ENCODE assay signal across 8 cellular contexts in the genomic region with DNA sequence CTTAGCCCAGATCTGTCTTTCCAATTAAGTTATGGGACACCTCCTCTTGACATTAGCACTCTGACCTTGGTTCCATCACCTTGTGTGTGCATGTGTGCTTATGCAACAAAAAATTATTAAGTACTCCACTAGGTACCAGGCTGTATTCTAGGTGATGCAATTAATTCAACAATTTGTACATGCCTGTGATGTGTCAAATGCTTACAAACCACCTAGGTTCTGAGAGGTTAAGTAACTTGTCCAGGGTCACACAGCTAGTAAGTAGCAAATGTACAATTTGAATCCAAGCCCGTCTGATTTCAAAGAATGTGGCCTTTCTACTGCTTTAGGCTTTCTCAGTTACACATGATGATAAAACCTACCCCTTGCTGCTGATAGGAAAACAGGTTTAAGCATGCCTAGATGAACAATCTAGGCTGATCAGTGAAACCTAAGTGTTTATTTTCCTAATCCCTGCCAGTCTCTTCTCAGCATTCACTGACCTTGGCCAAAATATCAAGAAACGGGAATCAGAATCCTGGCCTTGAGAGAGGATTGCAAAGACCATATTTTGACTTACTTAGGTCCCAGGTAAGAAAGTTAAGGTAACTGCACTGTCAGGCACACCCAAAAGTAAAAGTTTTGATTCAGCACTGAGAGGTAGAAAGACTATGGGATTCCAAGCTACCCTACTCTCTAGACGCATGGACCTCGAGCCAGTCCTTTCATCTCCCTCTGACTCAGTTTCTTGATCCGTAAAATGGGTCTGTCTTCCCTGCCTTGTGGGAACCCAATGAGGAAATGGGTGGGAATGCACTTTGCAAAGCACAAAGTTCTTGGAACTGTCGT. TPM values are rescaled to one million over a fixed set of nuclear protein-coding genes. Genes with fewer than 3 reads are reported as not detected.
DNase-seq lines count a peak whose midpoint lies in the region; ATAC-seq and TF ChIP-seq lines count a peak whose summit lies in the region.

No MANE protein-coding gene starts in this region.

- H3K79me2 ChIP-seq in mammary epithelial cell (ENCODE audit: insufficient read depth, low read length), result peaks cover 61% of the 10 kb centered on the region

- no peak for TF ChIP-seq CTCF in left ventricle myocardium inferior (IDR thresholded peaks at IDR 0.05; ENCODE audit: borderline replicate concordance)
- no peak for TF ChIP-seq CTCF in mammary epithelial cell (conservative IDR thresholded peaks at IDR 0.05 in 1 of 2, IDR thresholded peaks at IDR 0.05 in 1 of 2; ENCODE audit: extremely low read depth in 1 of 2, insufficient read depth in 1 of 2, low read depth in 1 of 2, low read length in 2 of 2)
- no peak for TF ChIP-seq CTCF in vagina (IDR thresholded peaks at IDR 0.05)

- no peak for TF ChIP-seq POLR2A in vagina (IDR thresholded peaks at IDR 0.05)

- no peaks in the 10 kb centered on the region for H3K27me3 ChIP-seq in left ventricle myocardium inferior (ENCODE audit: low read depth)
- no peaks in the 10 kb centered on the region for H3K27me3 ChIP-seq in mammary epithelial cell (ENCODE audit: insufficient read depth, low read length)
- no peaks in the 10 kb centered on the region for H3K27me3 ChIP-seq in vagina

- H3K4me2 ChIP-seq in mammary epithelial cell (ENCODE audit: insufficient read depth, low read depth, low read length), result peak overlapping the region; percentile 80

- H3K27ac ChIP-seq in left ventricle myocardium inferior (replicated peaks) (peak overlapping the region; percentile 98), mammary epithelial cell (ENCODE audit: insufficient read depth, low read depth, low read length) (peak overlapping the region; percentile 72), mesodermal cell (ENCODE audit: low read depth, low read length, severe bottlenecking) (no peak overlapping the region), vagina (peak overlapping the region; percentile 93)

- ATAC-seq in Right ventricle myocardium inferior, result no peak

- BruUV-seq in mammary epithelial cell (replicated peaks; lab: Mats Ljungman, UMichigan), result TSS peak; percentile 84

- dilution Hi-C loops in mammary epithelial cell (cut with HindIII; ENCODE audit: low sequenced_read_pairs), result no loop called here

- peak overlapping the region; percentile 84 for H3K4me3 ChIP-seq in left ventricle myocardium inferior
- H3K4me3 ChIP-seq in mammary epithelial cell (replicated peaks in 1 of 3; ENCODE audit: insufficient read depth in 1 of 3, low read depth in 2 of 3, low read length in 3 of 3), result peak overlapping the region; percentile 69 to 97 (median 93)
- peak overlapping the region; percentile 76 for H3K4me3 ChIP-seq in mesodermal cell (ENCODE audit: extremely low read depth, insufficient read depth, low read length, poor library complexity, severe bottlenecking)
- peak overlapping the region; percentile 82 to 87 for H3K4me3 ChIP-seq in vagina

- H3K4me1 ChIP-seq in left ventricle myocardium inferior (peaks cover 46% of the 10 kb centered on the region), mammary epithelial cell (ENCODE audit: insufficient read depth, low read length) (peaks cover 51% of the 10 kb centered on the region), mesodermal cell (ENCODE audit: control insufficient read depth, insufficient read depth, low read length, poor library complexity, severe bottlenecking) (peaks cover 7% of the 10 kb centered on the region), vagina (peaks cover 56% of the 10 kb centered on the region)

- in situ Hi-C loops in mammary epithelial cell (cut with MboI; ENCODE audit: low sequenced_read_pairs in 2 of 2), result loop anchor here (5.0 to 25.0 kb wide), 4 partner anchors 92 to 342 kb away; partner anchors contain the start of gene TRMO (in 1 of the 2)

- H2AFZ ChIP-seq in mammary epithelial cell (ENCODE audit: low read depth, low read length), result peak overlapping the region; percentile 94

- intact Hi-C loops in left ventricle myocardium inferior (cut with micrococcal nuclease) (loop anchor here (10.0 kb wide), 1 partner anchor 180 kb away; no protein-coding TSS in a partner anchor), Right ventricle myocardium inferior (cut with DNase I) (loop anchor here (1.0 to 5.0 kb wide), 3 partner anchors 272 to 557 kb away; partner anchors contain the start of genes ANP32B, TRMO and XPA), mammary epithelial cell (cut with micrococcal nuclease) (loop anchor here (2.0 to 10.0 kb wide), 2 partner anchors 62 to 540 kb away; partner anchors contain the start of gene CORO2A), vagina (cut with DNase I) (no loop called here)

- no peaks in the 10 kb centered on the region for H4K20me1 ChIP-seq in mammary epithelial cell (ENCODE audit: insufficient read depth, low read length)

- CTCF ChIA-PET in mammary epithelial cell (lab: Charles Lee; ENCODE audit: low non-redundant PET), result no interaction called here

- 2% methylated on average over 6 of the region's 6 CpGs for WGBS in mammary epithelial cell (ENCODE audit: low coverage, missing lambda C conversion rate)
- 64 to 100% methylated on average over 2 to 5 of the region's 6 CpGs for WGBS in mesodermal cell (ENCODE audit: insufficient coverage in 2 of 2), 2 experiments

- DNase-seq in left ventricle myocardium inferior, result no peak
- DNase-seq in Right ventricle myocardium inferior (ENCODE audit: missing footprints), result no peak
- peak; percentile 51 for DNase-seq in mammary epithelial cell
- DNase-seq in vagina (ENCODE audit: extremely low spot score in 2 of 2), result no peak
- no peak for DNase-seq in NCI-H1048 (lab: John Stamatoyannopoulos, UW)
- DNase-seq in amygdala (lab: John Stamatoyannopoulos, UW), result no peak
- DNase-seq in SKM-1 (lab: John Stamatoyannopoulos, UW; ENCODE audit: unreplicated experiment), result no peak

- no peaks in the 10 kb centered on the region for H3K9me3 ChIP-seq in left ventricle myocardium inferior (replicated peaks)
- H3K9me3 ChIP-seq in mammary epithelial cell (replicated peaks; ENCODE audit: insufficient read depth, low read length), result no peaks in the 10 kb centered on the region
- H3K9me3 ChIP-seq in mesodermal cell (ENCODE audit: control insufficient read depth, low read length), result no peaks in the 10 kb centered on the region
- no peaks in the 10 kb centered on the region for H3K9me3 ChIP-seq in vagina

- H3K9ac ChIP-seq in mammary epithelial cell (ENCODE audit: insufficient read depth, low read length), result peak overlapping the region; percentile 85

- H3K36me3 ChIP-seq in left ventricle myocardium inferior (no peaks in the 10 kb centered on the region), mammary epithelial cell (ENCODE audit: insufficient read depth, low read length) (peaks cover 7% of the 10 kb centered on the region), mesodermal cell (ENCODE audit: control insufficient read depth, insufficient read depth, low read length) (no peaks in the 10 kb centered on the region), vagina (no peaks in the 10 kb centered on the region)

RNA-seq across cellular contexts. Expression of gene TBC1D2, which starts 1.0 kb away (rescaled TPM):
- 1.7 TPM for total RNA-seq in left ventricle myocardium inferior
- total RNA-seq in Right ventricle myocardium inferior, result 2.3 TPM
- 10 to 100 TPM; 86.7 to 98.2 TPM for total RNA-seq in mammary epithelial cell
- 73.1 TPM for polyA plus RNA-seq in mammary epithelial cell
- 68.2 TPM for polyA minus RNA-seq in mammary epithelial cell
- 0.88 TPM for polyA plus RNA-seq in mesodermal cell (2013, experiment 1 of 2)
- 1.3 TPM for polyA plus RNA-seq in mesodermal cell (2013, experiment 2 of 2)
- 28.0 TPM for total RNA-seq in vagina
